In the genomic region with DNA sequence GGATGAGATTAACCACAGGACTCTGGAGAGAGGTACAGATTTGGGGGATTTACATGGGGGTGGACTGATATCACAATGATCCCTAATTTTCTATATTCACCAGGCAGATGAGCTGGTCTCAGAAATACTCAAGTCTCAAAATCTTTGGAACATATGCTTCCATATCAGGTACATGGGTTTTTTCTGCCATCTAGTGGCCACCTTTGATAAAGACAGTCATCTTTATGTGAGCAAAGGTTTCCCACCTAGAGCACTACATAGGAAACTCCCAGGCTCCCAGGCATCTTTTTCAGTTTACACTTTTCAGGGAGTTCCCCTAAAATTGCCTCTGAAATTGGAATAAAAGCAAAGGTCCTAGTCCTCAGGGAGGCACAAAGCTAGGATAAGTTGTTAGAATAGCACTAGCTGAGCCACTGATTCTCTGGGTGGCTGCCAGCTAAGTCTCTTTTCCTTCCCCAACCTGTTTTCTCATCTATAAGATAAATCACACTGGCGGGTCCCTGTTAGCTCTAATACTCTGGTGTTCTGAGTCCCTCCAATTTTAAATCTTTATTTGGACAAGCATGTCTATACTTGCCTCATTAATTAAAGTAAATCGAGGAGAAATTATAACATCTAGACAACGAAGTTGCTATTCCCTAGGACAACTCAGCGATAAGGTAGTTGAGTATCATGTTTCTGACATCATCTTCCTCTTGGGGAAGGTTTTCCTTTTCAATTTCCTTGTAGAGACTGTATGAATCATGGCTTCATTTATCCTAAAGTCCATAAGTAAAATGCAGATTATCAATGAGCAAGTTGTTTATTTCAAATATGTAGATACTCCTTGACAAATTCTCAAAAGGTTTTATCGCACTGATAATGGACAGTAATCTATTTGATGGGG, we compare ENCODE assay signal across 1 cellular context.
TF ChIP-seq lines count a peak whose summit lies in the region.

No MANE protein-coding gene starts in this region.

TF ChIP-seq in GM23338, 12 proteins besides CTCF, POLR2A, EP300 and RAD21 (continued from another document):
- TF ChIP-seq ZNF462 (CRISPR knock-in tag; IDR thresholded peaks at IDR 0.05): no peak
- no peak for TF ChIP-seq ETS1 (IDR thresholded peaks at IDR 0.05)
- no peak for TF ChIP-seq EZH2 (IDR thresholded peaks at IDR 0.05; ENCODE audit: low read depth, unreplicated experiment)
- no peak for TF ChIP-seq NANOG (IDR thresholded peaks at IDR 0.05; ENCODE audit: borderline replicate concordance)
- no peak for TF ChIP-seq EZH2phosphoT487 (IDR thresholded peaks at IDR 0.05; ENCODE audit: unreplicated experiment)
- no peak for TF ChIP-seq STAT1 (IDR thresholded peaks at IDR 0.05; ENCODE audit: unreplicated experiment)
- TF ChIP-seq CREB1 (CRISPR knock-in tag; IDR thresholded peaks at IDR 0.05; ENCODE audit: low read depth): no peak
